In the genomic region with DNA sequence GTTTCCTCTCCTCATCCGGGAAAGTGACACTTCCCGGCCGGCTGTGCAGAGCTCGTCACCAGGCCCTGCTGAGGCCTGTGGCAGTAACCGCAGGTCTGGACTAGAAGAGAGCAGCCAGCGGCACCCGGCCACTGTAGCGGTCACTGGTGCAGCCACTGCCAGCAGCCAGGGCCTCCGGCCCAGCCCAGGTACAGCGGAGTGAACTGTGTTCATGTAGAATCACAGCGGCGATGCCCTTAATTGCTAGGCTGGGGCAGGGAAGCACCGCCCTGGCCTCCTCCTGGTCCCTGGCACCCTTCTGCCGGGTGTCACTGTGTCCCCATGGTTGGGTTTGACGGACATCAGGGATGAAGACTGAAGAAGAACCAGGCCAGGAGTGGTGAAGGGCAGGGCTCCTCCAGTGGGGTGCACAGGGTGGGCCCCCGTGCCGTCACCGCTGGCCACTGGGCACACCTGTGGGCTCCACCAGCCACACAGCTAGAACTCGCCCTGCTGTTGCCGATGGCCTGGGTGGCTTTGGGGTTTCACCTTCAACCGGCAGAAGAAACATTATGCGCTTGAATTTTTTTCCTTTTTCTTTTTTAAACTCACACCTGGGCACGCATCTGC, we compare ENCODE assay signal across 12 cellular contexts.
DNase-seq lines count a peak whose midpoint lies in the region; ATAC-seq, FAIRE-seq and TF ChIP-seq lines count a peak whose summit lies in the region.
"Had no signal": no experiment of that assay in that cellular context is flagged by ENCODE, and none has a peak within 500 bp of the region (broad histone marks: within the 10 kb centered on the region; RNA-seq: fewer than 3 reads in every experiment).

No MANE protein-coding gene starts in this region.

- peak; percentile 26 for ATAC-seq in sciatic nerve
- no peak for ATAC-seq in HG03108 (IDR thresholded peaks at IDR 0.05; ENCODE audit: unreplicated experiment)
- ATAC-seq: left colon had no signal

- POLR2A ChIA-PET in RWPE1 (lab: Yijun Ruan, JAX; ENCODE audit: low non-redundant PET): no interaction called here
- POLR2A ChIA-PET in endothelial cell of umbilical vein (lab: Charles Lee): no interaction called here
- POLR2A ChIA-PET in GM10248 (lab: Yijun Ruan, JAX): interaction anchor here (1.2 kb wide), 1 partner anchor 32 kb away, joined by 3 read pairs; no protein-coding TSS in a partner anchor

- H3K4me2 ChIP-seq in endothelial cell of umbilical vein (ENCODE audit: insufficient read depth, low read length): no peak overlapping the region

- CTCF ChIA-PET in RWPE1 (lab: Yijun Ruan, JAX) (interaction anchor here (0.6 kb wide), 2 partner anchors 11 to 349 kb away, joined by 3 to 4 read pairs; no protein-coding TSS in a partner anchor), endothelial cell of umbilical vein (lab: Charles Lee) (interaction anchor here (0.7 to 2.2 kb wide), 20 partner anchors 8 to 399 kb away, joined by 3 to 8 read pairs (median 4); no protein-coding TSS in a partner anchor), GM10248 (lab: Yijun Ruan, JAX) (interaction anchor here (1.1 to 2.2 kb wide), 2 partner anchors 10 to 30 kb away, joined by 3 to 9 read pairs; no protein-coding TSS in a partner anchor)

- intact Hi-C loops in endothelial cell of umbilical vein (cut with micrococcal nuclease): no loop called here
- intact Hi-C loops in sciatic nerve (cut with DNase I): no loop called here

- H3K4me1 Mint-ChIP-seq in T-helper 1 cell treated with Interleukin-12 subunit alpha and Interleukin-12 subunit beta and Interleukin-4 antibody, amounts not matched to agents 30 μg/mL and 1 μg/mL, for 36 hours (ENCODE audit: low read depth): peaks cover 44% of the 10 kb centered on the region

- H3K27ac ChIP-seq in RWPE1 (peak overlapping the region; percentile 96), endothelial cell of umbilical vein (ENCODE audit: insufficient read depth, low read depth, low read length) (peak overlapping the region; percentile 92)
- H3K27ac ChIP-seq: pancreas had no signal

- H3K27ac Mint-ChIP-seq in T-helper 1 cell treated with Interleukin-12 subunit alpha and Interleukin-12 subunit beta and Interleukin-4 antibody, amounts not matched to agents 30 μg/mL and 1 μg/mL, for 36 hours: peak overlapping the region; percentile 90

- no peaks in the 10 kb centered on the region for H3K36me3 ChIP-seq in endothelial cell of umbilical vein (ENCODE audit: control insufficient read depth in 2 of 2, extremely low read depth in 1 of 2, insufficient read depth in 2 of 2, low read length in 2 of 2)
- H3K36me3 ChIP-seq: pancreas had no signal

- TF ChIP-seq CTCF in RWPE1 (conservative IDR thresholded peaks at IDR 0.05; ENCODE audit: low read depth) (no peak), endothelial cell of umbilical vein (IDR thresholded peaks at IDR 0.05; ENCODE audit: extremely low read depth in 1 of 2, insufficient read depth in 1 of 2, low read depth in 1 of 2, low read length in 2 of 2) (no peak), GM10248 (IDR thresholded peaks at IDR 0.05; ENCODE audit: control extremely low read depth, extremely low read depth, low read depth, missing control alignments) (no peak)

- H2AFZ ChIP-seq in endothelial cell of umbilical vein (ENCODE audit: low read depth, low read length): no peak overlapping the region

- no peaks in the 10 kb centered on the region for H4K20me1 ChIP-seq in endothelial cell of umbilical vein (replicated peaks; ENCODE audit: control insufficient read depth, extremely low read depth, insufficient read depth, low read length)

- TSS peak; percentile 74 for BruUV-seq in endothelial cell of umbilical vein (replicated peaks; lab: Mats Ljungman, UMichigan)

- DNase-seq in T-helper 1 cell (no peak), RWPE1 (ENCODE audit: low spot score) (no peak), endothelial cell of umbilical vein (ENCODE audit: low read depth, low spot score) (no peak), sciatic nerve (ENCODE audit: low spot score) (peak; percentile 45), GM10248 (ENCODE audit: extremely low spot score) (no peak), HK-2 (ENCODE audit: unreplicated experiment) (no peak)
- DNase-seq: NCI-H2227 treated with DMSO at 0.1 percent for 48 hours had no signal

- H3K79me2 ChIP-seq in endothelial cell of umbilical vein (ENCODE audit: control insufficient read depth, insufficient read depth, low read length): no peaks in the 10 kb centered on the region

- no peak for FAIRE-seq in endothelial cell of umbilical vein (lab: Jason Lieb, UNC)
- FAIRE-seq: pancreas had no signal

- H3K4me1 ChIP-seq in endothelial cell of umbilical vein (ENCODE audit: control insufficient read depth, extremely low read depth, insufficient read depth, low read length): peaks cover 20% of the 10 kb centered on the region
- H3K4me1 ChIP-seq: pancreas had no signal

- peak overlapping the region; percentile 53 for H3K4me3 Mint-ChIP-seq in T-helper 1 cell treated with Interleukin-12 subunit alpha and Interleukin-12 subunit beta and Interleukin-4 antibody, amounts not matched to agents 30 μg/mL and 1 μg/mL, for 36 hours

- no peaks in the 10 kb centered on the region for H3K9me3 Mint-ChIP-seq in T-helper 1 cell treated with Interleukin-12 subunit alpha and Interleukin-12 subunit beta and Interleukin-4 antibody, amounts not matched to agents 30 μg/mL and 1 μg/mL, for 36 hours

- no peak overlapping the region for H3K4me3 ChIP-seq in endothelial cell of umbilical vein (replicated peaks in 1 of 3; ENCODE audit: insufficient read depth in 1 of 3, low read depth in 1 of 3, low read length in 3 of 3)
- H3K4me3 ChIP-seq: MG63, pancreas had no signal

- dilution Hi-C loops in endothelial cell of umbilical vein (cut with MboI; ENCODE audit: extremely low pct_ligation_motif_present, low sequenced_read_pairs): no loop called here

- no peaks in the 10 kb centered on the region for H3K9me3 ChIP-seq in endothelial cell of umbilical vein (replicated peaks; ENCODE audit: control insufficient read depth, insufficient read depth, low read length)
- H3K9me3 ChIP-seq: MG63, pancreas had no signal

- no peaks in the 10 kb centered on the region for H3K27me3 Mint-ChIP-seq in T-helper 1 cell treated with Interleukin-12 subunit alpha and Interleukin-12 subunit beta and Interleukin-4 antibody, amounts not matched to agents 30 μg/mL and 1 μg/mL, for 36 hours (ENCODE audit: low read depth)

- H3K36me3 Mint-ChIP-seq in T-helper 1 cell treated with Interleukin-12 subunit alpha and Interleukin-12 subunit beta and Interleukin-4 antibody, amounts not matched to agents 30 μg/mL and 1 μg/mL, for 36 hours (ENCODE audit: low read depth): peaks cover 37% of the 10 kb centered on the region

- peak overlapping the region; percentile 63 for H3K9ac ChIP-seq in endothelial cell of umbilical vein (replicated peaks; ENCODE audit: extremely low read depth, insufficient read depth, low read length)

- H3K27me3 ChIP-seq in endothelial cell of umbilical vein (ENCODE audit: control insufficient read depth in 2 of 2, insufficient read depth in 2 of 2, low read length in 2 of 2): no peaks in the 10 kb centered on the region
- H3K27me3 ChIP-seq: MG63, pancreas had no signal

- TF ChIP-seq POLR2A in endothelial cell of umbilical vein (IDR thresholded peaks at IDR 0.05; ENCODE audit: low read depth, low read length): no peak

- no peaks in the 10 kb centered on the region for H3K9me1 ChIP-seq in endothelial cell of umbilical vein (replicated peaks; ENCODE audit: control insufficient read depth, extremely low read depth, insufficient read depth, low read length)

TF ChIP-seq in endothelial cell of umbilical vein, 7 proteins besides CTCF, POLR2A, EP300 and RAD21:
- TF ChIP-seq EZH2 (IDR thresholded peaks at IDR 0.05; ENCODE audit: borderline replicate concordance, low read depth, low read length, severe bottlenecking): no peak
- TF ChIP-seq MYC (IDR thresholded peaks at IDR 0.05; ENCODE audit: low read depth, low read length): no peak
- no peak for TF ChIP-seq POLR2AphosphoS5 (IDR thresholded peaks at IDR 0.05; ENCODE audit: insufficient read depth, low read depth, low read length)
- TF ChIP-seq FOS (IDR thresholded peaks at IDR 0.05; ENCODE audit: borderline replicate concordance, insufficient read depth, low read length): no peak
- TF ChIP-seq JUN (IDR thresholded peaks at IDR 0.05; ENCODE audit: borderline replicate concordance, insufficient read depth, insufficient read length, low read depth): no peak
- TF ChIP-seq, protein P1, sequence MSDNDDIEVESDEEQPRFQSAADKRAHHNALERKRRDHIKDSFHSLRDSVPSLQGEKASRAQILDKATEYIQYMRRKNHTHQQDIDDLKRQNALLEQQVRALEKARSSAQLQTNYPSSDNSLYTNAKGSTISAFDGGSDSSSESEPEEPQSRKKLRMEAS (IDR thresholded peaks at IDR 0.05; ENCODE audit: insufficient read depth, insufficient read length): no peak
- no peak for TF ChIP-seq GATA2 (IDR thresholded peaks at IDR 0.05; ENCODE audit: insufficient read depth, insufficient read length, low read depth, low read length)
TF ChIP-seq in endothelial cell of umbilical vein: peak in this region for 0.
